Comparison of ENCODE assay signal across 8 cellular contexts in genomic region chr3:87350367-87351199, GRCh38.
DNase-seq lines count a peak whose midpoint lies in the region; ATAC-seq, FAIRE-seq and TF ChIP-seq lines count a peak whose summit lies in the region.

No MANE protein-coding gene starts in this region.

- no peaks in the 10 kb centered on the region for H3K9me1 ChIP-seq in endothelial cell of umbilical vein (replicated peaks; ENCODE audit: control insufficient read depth, extremely low read depth, insufficient read depth, low read length)

- TF ChIP-seq CTCF in endothelial cell of umbilical vein (IDR thresholded peaks at IDR 0.05; ENCODE audit: extremely low read depth in 1 of 2, insufficient read depth in 1 of 2, low read depth in 1 of 2, low read length in 2 of 2) (peak; percentile 71 to 78), mucosa of descending colon (IDR thresholded peaks at IDR 0.05) (peak; percentile 80)

- H3K4me2 ChIP-seq in endothelial cell of umbilical vein (ENCODE audit: insufficient read depth, low read length): no peak overlapping the region

- BruUV-seq in endothelial cell of umbilical vein (replicated peaks; lab: Mats Ljungman, UMichigan): no TSS peak

- H3K27me3 ChIP-seq in endothelial cell of umbilical vein (ENCODE audit: control insufficient read depth in 2 of 2, insufficient read depth in 2 of 2, low read length in 2 of 2): no peaks in the 10 kb centered on the region

- FAIRE-seq in HTR-8/SVneo (lab: Jason Lieb, UNC) (no peak), endothelial cell of umbilical vein (lab: Jason Lieb, UNC) (peak; percentile 57)

- H3K36me3 ChIP-seq in endothelial cell of umbilical vein (ENCODE audit: control insufficient read depth in 2 of 2, extremely low read depth in 1 of 2, insufficient read depth in 2 of 2, low read length in 2 of 2) (no peaks in the 10 kb centered on the region), mucosa of descending colon (ENCODE audit: low read depth) (no peaks in the 10 kb centered on the region)

- no peaks in the 10 kb centered on the region for H3K4me1 ChIP-seq in endothelial cell of umbilical vein (ENCODE audit: control insufficient read depth, extremely low read depth, insufficient read depth, low read length)
- H3K4me1 ChIP-seq in mucosa of descending colon (ENCODE audit: low read depth): peaks cover 4% of the 10 kb centered on the region

- no peaks in the 10 kb centered on the region for H3K79me2 ChIP-seq in endothelial cell of umbilical vein (ENCODE audit: control insufficient read depth, insufficient read depth, low read length)

- CTCF ChIA-PET in endothelial cell of umbilical vein (lab: Charles Lee): interaction anchor here (0.6 to 5.7 kb wide), 73 partner anchors 10 to 830 kb away, joined by 3 to 110 read pairs (median 4); partner anchors contain the start of gene CHMP2B

- dilution Hi-C loops in endothelial cell of umbilical vein (cut with MboI; ENCODE audit: extremely low pct_ligation_motif_present, low sequenced_read_pairs): no loop called here

- no peak overlapping the region for H3K9ac ChIP-seq in endothelial cell of umbilical vein (replicated peaks; ENCODE audit: extremely low read depth, insufficient read depth, low read length)

- no peak overlapping the region for H3K27ac ChIP-seq in endothelial cell of umbilical vein (ENCODE audit: insufficient read depth, low read depth, low read length)

- no peak for TF ChIP-seq POLR2A in endothelial cell of umbilical vein (IDR thresholded peaks at IDR 0.05; ENCODE audit: low read depth, low read length)

- H3K9me3 ChIP-seq in endothelial cell of umbilical vein (replicated peaks; ENCODE audit: control insufficient read depth, insufficient read depth, low read length): no peaks in the 10 kb centered on the region
- H3K9me3 ChIP-seq in mucosa of descending colon: no peaks in the 10 kb centered on the region

- H4K20me1 ChIP-seq in endothelial cell of umbilical vein (replicated peaks; ENCODE audit: control insufficient read depth, extremely low read depth, insufficient read depth, low read length): no peaks in the 10 kb centered on the region

- H3K4me3 ChIP-seq in endothelial cell of umbilical vein (replicated peaks in 1 of 3; ENCODE audit: insufficient read depth in 1 of 3, low read depth in 1 of 3, low read length in 3 of 3) (no peak overlapping the region), mucosa of descending colon (no peak overlapping the region)

- intact Hi-C loops in endothelial cell of umbilical vein (cut with micrococcal nuclease) (loop anchor here (1.0 to 5.0 kb wide), 7 partner anchors 42 to 772 kb away; no protein-coding TSS in a partner anchor), mucosa of descending colon (cut with DNase I, micrococcal nuclease) (loop anchor here in 1 of 2 donors (5.0 kb wide), 1 partner anchor 152 kb away; no protein-coding TSS in a partner anchor)

- peak; percentile 98 for ATAC-seq in GM21737 (IDR thresholded peaks at IDR 0.05; ENCODE audit: unreplicated experiment)
- ATAC-seq in mucosa of descending colon: peak; percentile 87

- DNase-seq in ACHN (peak; percentile 57), G401 (ENCODE audit: low spot score) (peak; percentile 69), HTR-8/SVneo (ENCODE audit: insufficient read length, low spot score) (peak; percentile 39), SHP77 (lab: John Stamatoyannopoulos, UW) (peak; percentile 45 to 50), endothelial cell of umbilical vein (ENCODE audit: low read depth, low spot score) (peak; percentile 67), mucosa of descending colon (peak in 1 of 3 donors; percentile 25), T-helper 9 cell (no peak)

- no peak overlapping the region for H2AFZ ChIP-seq in endothelial cell of umbilical vein (ENCODE audit: low read depth, low read length)

- POLR2A ChIA-PET in endothelial cell of umbilical vein (lab: Charles Lee): no interaction called here

- in situ Hi-C loops in ACHN (cut with HindIII; ENCODE audit: low pct_ligation_motif_present, low pct_unique_long_range_greater_than_20kb, low sequenced_read_pairs) (no loop called here), G401 (cut with HindIII; ENCODE audit: low sequenced_read_pairs) (no loop called here)

TF ChIP-seq in endothelial cell of umbilical vein, 7 proteins besides CTCF, POLR2A, EP300 and RAD21:
- TF ChIP-seq EZH2 (IDR thresholded peaks at IDR 0.05; ENCODE audit: borderline replicate concordance, low read depth, low read length, severe bottlenecking) (no peak), JUN (IDR thresholded peaks at IDR 0.05; ENCODE audit: borderline replicate concordance, insufficient read depth, insufficient read length, low read depth) (no peak), MYC (IDR thresholded peaks at IDR 0.05; ENCODE audit: low read depth, low read length) (no peak), POLR2AphosphoS5 (IDR thresholded peaks at IDR 0.05; ENCODE audit: insufficient read depth, low read depth, low read length) (no peak), FOS (IDR thresholded peaks at IDR 0.05; ENCODE audit: borderline replicate concordance, insufficient read depth, low read length) (no peak), GATA2 (IDR thresholded peaks at IDR 0.05; ENCODE audit: insufficient read depth, insufficient read length, low read depth, low read length) (no peak), MAX (IDR thresholded peaks at IDR 0.05; ENCODE audit: insufficient read depth, insufficient read length) (no peak)
